Comparison of ENCODE assay signal across 9 cellular contexts in genomic region chr17:72122002-72122310, GRCh38. TPM values are rescaled to one million over a fixed set of nuclear protein-coding genes. Genes with fewer than 3 reads are reported as not detected.
DNase-seq lines count a peak whose midpoint lies in the region; ATAC-seq and TF ChIP-seq lines count a peak whose summit lies in the region.
"Had no signal": no experiment of that assay in that cellular context is flagged by ENCODE, and none has a peak within 500 bp of the region (broad histone marks: within the 10 kb centered on the region; RNA-seq: fewer than 3 reads in every experiment).

No MANE protein-coding gene starts in this region.

- H3K36me3 Mint-ChIP-seq in naive thymus-derived CD4-positive, alpha-beta T cell, result peaks cover 0 to 14% (median 5%) of the 10 kb centered on the region in 5 donors

- H3K27me3 ChIP-seq in dorsolateral prefrontal cortex, result peaks cover 0 to 47% (median 6%) of the 10 kb centered on the region in 45 donors
- peaks cover 6 to 7% of the 10 kb centered on the region in 2 donors for H3K27me3 ChIP-seq in naive thymus-derived CD4-positive, alpha-beta T cell (ENCODE audit: control insufficient read depth in 2 of 2, insufficient read depth in 2 of 2, low read length in 2 of 2)

- peaks cover 60 to 72% (median 63%) of the 10 kb centered on the region in 5 donors for H3K27me3 Mint-ChIP-seq in naive thymus-derived CD4-positive, alpha-beta T cell

- peak overlapping the region in 1 of 9 donors; percentile 79 for H3K27ac Mint-ChIP-seq in naive thymus-derived CD4-positive, alpha-beta T cell

- no peaks in the 10 kb centered on the region for H3K9me3 ChIP-seq in naive thymus-derived CD4-positive, alpha-beta T cell (ENCODE audit: control insufficient read depth in 2 of 3, low read length in 3 of 3)

- TF ChIP-seq CTCF in C4-2B (conservative IDR thresholded peaks at IDR 0.05) (no peak), dorsolateral prefrontal cortex (IDR thresholded peaks at IDR 0.05 in 54 of 56, conservative IDR thresholded peaks at IDR 0.05 in 2 of 56; ENCODE audit: low read depth in 1 of 56, partially characterized antibody in 56 of 56) (peak in 3 of 56 donors; percentile 1 to 8 (median 4))

- intact Hi-C loops in dorsolateral prefrontal cortex (cut with DNase I), result loop anchor here (5.0 kb wide), 2 partner anchors 50 to 220 kb away; no protein-coding TSS in a partner anchor
- intact Hi-C loops in naive thymus-derived CD4-positive, alpha-beta T cell (cut with micrococcal nuclease), result no loop called here

- H3K27ac ChIP-seq in C4-2B, result peak overlapping the region; percentile 69
- H3K27ac ChIP-seq in dorsolateral prefrontal cortex, result peak overlapping the region in 56 of 59 donors; percentile 41 to 95 (median 87)
- H3K27ac ChIP-seq in naive thymus-derived CD4-positive, alpha-beta T cell (ENCODE audit: low read depth, low read length), result no peak overlapping the region
- H3K27ac ChIP-seq: HL-60 had no signal

- CTCF ChIA-PET in naive thymus-derived CD4-positive, alpha-beta T cell (lab: Charles Lee), result no interaction called here

- POLR2A ChIA-PET in naive thymus-derived CD4-positive, alpha-beta T cell (lab: Charles Lee), result no interaction called here

- H3K4me1 Mint-ChIP-seq in naive thymus-derived CD4-positive, alpha-beta T cell, result peaks cover 6 to 23% (median 12%) of the 10 kb centered on the region in 7 donors

- no peak for DNase-seq in dorsolateral prefrontal cortex
- no peak for DNase-seq in naive thymus-derived CD4-positive, alpha-beta T cell
- DNase-seq in NCI-H1436 (lab: John Stamatoyannopoulos, UW), result no peak
- DNase-seq in activated naive CD4-positive, alpha-beta T cell (lab: John Stamatoyannopoulos, UW), result no peak
- no peak for DNase-seq in activated CD8-positive, alpha-beta memory T cell treated with anti-CD3 and anti-CD28 coated beads, Interleukin-2, amount 50 U/mL, for 48 hours

- peaks cover 0 to 10% (median 0%) of the 10 kb centered on the region in 11 donors for H3K9me3 Mint-ChIP-seq in naive thymus-derived CD4-positive, alpha-beta T cell

- peak overlapping the region; percentile 47 to 91 (median 79) for H3K4me3 ChIP-seq in dorsolateral prefrontal cortex
- H3K4me3 ChIP-seq in naive thymus-derived CD4-positive, alpha-beta T cell (ENCODE audit: low read length), result no peak overlapping the region

- no peaks in the 10 kb centered on the region for H3K36me3 ChIP-seq in naive thymus-derived CD4-positive, alpha-beta T cell (ENCODE audit: control insufficient read depth in 2 of 3, insufficient read depth in 3 of 3, low read length in 3 of 3)

- H3K4me1 ChIP-seq in naive thymus-derived CD4-positive, alpha-beta T cell (ENCODE audit: control insufficient read depth in 2 of 2, insufficient read depth in 2 of 2, low read length in 2 of 2), result no peaks in the 10 kb centered on the region

- peak overlapping the region in 6 of 10 donors; percentile 30 to 61 (median 44) for H3K4me3 Mint-ChIP-seq in naive thymus-derived CD4-positive, alpha-beta T cell

- peak; percentile 2 for ATAC-seq in HG03571 (IDR thresholded peaks at IDR 0.05; ENCODE audit: unreplicated experiment)
- no peak for ATAC-seq in naive thymus-derived CD4-positive, alpha-beta T cell
- ATAC-seq in HG02852 (IDR thresholded peaks at IDR 0.05; ENCODE audit: unreplicated experiment), result no peak

RNA-seq across cellular contexts. Expression of gene SOX9, which starts 1.1 kb away (rescaled TPM):
- total RNA-seq in dorsolateral prefrontal cortex, result 100 to 1,000 TPM in 7 of 120 experiments, 10 to 100 TPM in 113; 30.6 to 138 (median 57.7) TPM
- total RNA-seq in naive thymus-derived CD4-positive, alpha-beta T cell, result not detected
- not detected for polyA plus RNA-seq in naive thymus-derived CD4-positive, alpha-beta T cell

Comparison
In these comparisons a context has a peak if more than half of its experiments do, and no peak if none do; other contexts are left out.
1. RNA of gene SOX9, which starts 1.1 kb away (total RNA-seq): 30.6 to 138 TPM in dorsolateral prefrontal cortex; not detected in naive thymus-derived CD4-positive, alpha-beta T cell; every median in the first group is over 10 times any median in the second.
2. intact Hi-C loops: an anchor here in dorsolateral prefrontal cortex (5.0 kb wide); none called in naive thymus-derived CD4-positive, alpha-beta T cell.